ENCODE assay signal across 3 cellular contexts in genomic region chr16:3515897-3516296, GRCh38.
TF ChIP-seq lines count a peak whose summit lies in the region.

No MANE protein-coding gene starts in this region.

TF ChIP-seq in A549, 52 proteins besides CTCF, POLR2A, EP300 and RAD21:
- TF ChIP-seq MYC (IDR thresholded peaks at IDR 0.05; ENCODE audit: borderline replicate concordance, low read length) (no peak), ZFP36 (IDR thresholded peaks at IDR 0.05; ENCODE audit: borderline replicate concordance, partially characterized antibody) (peak; percentile 31), CBX8 (IDR thresholded peaks at IDR 0.05) (no peak), GATA3 (IDR thresholded peaks at IDR 0.05; ENCODE audit: borderline replicate concordance) (no peak), RNF2 (IDR thresholded peaks at IDR 0.05; ENCODE audit: borderline replicate concordance, low read depth) (no peak), TP53 (CRISPR knock-in tag; IDR thresholded peaks at IDR 0.05) (no peak)

TF ChIP-seq in HEK293, 187 proteins besides CTCF, POLR2A, EP300 and RAD21:
- TF ChIP-seq SCRT2 (tag by site-specific recombination; IDR thresholded peaks at IDR 0.05) (no peak), ZNF768 (tag by site-specific recombination; IDR thresholded peaks at IDR 0.05) (peak; percentile 40; the same call in 1 of the 2 replicates)

TF ChIP-seq in K562, 482 proteins besides CTCF, POLR2A, EP300 and RAD21:
- peak; percentile 58 for TF ChIP-seq ZFP36 (IDR thresholded peaks at IDR 0.05; ENCODE audit: low read depth, low read length, partially characterized antibody)
- TF ChIP-seq PREB (CRISPR knock-in tag; IDR thresholded peaks at IDR 0.05), result no peak
- TF ChIP-seq U2AF1 (optimal IDR thresholded peaks at IDR 0.05; ENCODE audit: low read depth, low read length), result no peak
- peak; percentile 87 for TF ChIP-seq RBM25 (IDR thresholded peaks at IDR 0.05; ENCODE audit: low read depth, low read length, severe bottlenecking)
- no peak for TF ChIP-seq FOXM1 (IDR thresholded peaks at IDR 0.05; ENCODE audit: low read depth)
- TF ChIP-seq FOXM1 (CRISPR knock-in tag; IDR thresholded peaks at IDR 0.05; ENCODE audit: low read depth), result no peak
- TF ChIP-seq BCOR (IDR thresholded peaks at IDR 0.05), result peak; percentile 68; the same call in 1 of the 2 replicates
- no peak for TF ChIP-seq HNRNPH1 (optimal IDR thresholded peaks at IDR 0.05; ENCODE audit: low read depth, low read length)
- TF ChIP-seq KDM1A (IDR thresholded peaks at IDR 0.05), result peak in 1 of 2 experiments; percentile 40; a peak in 1 of 4 replicates
TF ChIP-seq in K562: peak in this region for 4.
